ENCODE assay signal across 34 cellular contexts in genomic region chr20:15949391-15949790, GRCh38.
"Had no signal": no experiment of that assay in that cellular context is flagged by ENCODE, and none has a peak within 500 bp of the region (broad histone marks: within the 10 kb centered on the region; RNA-seq: fewer than 3 reads in every experiment).

No MANE protein-coding gene starts in this region.

- H3K27me3 Mint-ChIP-seq: activated CD4-positive, alpha-beta T cell treated with anti-CD3 and anti-CD28 coated beads for 36 hours; activated CD4-positive, alpha-beta T cell treated with anti-CD3 and anti-CD28 coated beads, Interleukin-2, amount 10 ng/mL, durations not matched to agents 7 days and 5 days; activated naive CD8-positive, alpha-beta T cell treated with anti-CD3 and anti-CD28 coated beads for 36 hours had no signal

- H3K4me2 ChIP-seq: SK-N-SH had no signal

- H3K27ac Mint-ChIP-seq: activated CD4-positive, alpha-beta T cell treated with anti-CD3 and anti-CD28 coated beads for 36 hours; activated CD4-positive, alpha-beta T cell treated with anti-CD3 and anti-CD28 coated beads, Interleukin-2, amount 10 ng/mL, durations not matched to agents 7 days and 5 days; activated naive CD8-positive, alpha-beta T cell treated with anti-CD3 and anti-CD28 coated beads for 36 hours; activated T-helper 1 cell treated with anti-CD3 and anti-CD28 coated beads, Interleukin-12 subunit alpha, Interleukin-12 subunit beta, Interleukin-2, Interleukin-4 antibody, amounts not matched to agents 30 ng/mL and 10 ng/mL and 1 ng/mL, durations not matched to agents 14 hours and 24 hours and 36 hours; T-helper 1 cell treated with Interleukin-12 subunit alpha and Interleukin-12 subunit beta and Interleukin-4 antibody, amounts not matched to agents 30 μg/mL and 1 μg/mL, for 36 hours; T-helper 2 cell treated with Interferon-gamma antibody and Interleukin-4, amounts not matched to agents 5 μg/mL and 100 μg/mL, for 36 hours had no signal

- H3K4me3 ChIP-seq: Peyer's patch, SJSA1 had no signal

- H3K9ac ChIP-seq: SK-N-SH had no signal

- H3K27ac ChIP-seq: brain microvascular endothelial cell, Peyer's patch, SJSA1 had no signal

- H3K36me3 Mint-ChIP-seq: activated naive CD8-positive, alpha-beta T cell treated with anti-CD3 and anti-CD28 coated beads for 36 hours had no signal

- H3K4me3 Mint-ChIP-seq: activated CD4-positive, alpha-beta T cell treated with anti-CD3 and anti-CD28 coated beads for 36 hours; activated CD4-positive, alpha-beta T cell treated with anti-CD3 and anti-CD28 coated beads, Interleukin-2, amount 10 ng/mL, durations not matched to agents 7 days and 5 days; activated naive CD8-positive, alpha-beta T cell treated with anti-CD3 and anti-CD28 coated beads for 36 hours; activated T-cell treated with anti-CD3 and anti-CD28 coated beads, Interleukin-2, amount 50 U/mL, for 4 hours; activated T-helper 1 cell treated with anti-CD3 and anti-CD28 coated beads, Interleukin-12 subunit alpha, Interleukin-12 subunit beta, Interleukin-2, Interleukin-4 antibody, amounts not matched to agents 30 ng/mL and 10 ng/mL and 1 ng/mL, durations not matched to agents 14 hours and 24 hours and 36 hours; T-helper 1 cell treated with Interleukin-12 subunit alpha and Interleukin-12 subunit beta and Interleukin-4 antibody, amounts not matched to agents 30 μg/mL and 1 μg/mL, for 36 hours; T-helper 2 cell treated with Interferon-gamma antibody and Interleukin-4, amounts not matched to agents 5 μg/mL and 100 μg/mL, for 36 hours had no signal

- FAIRE-seq: TTC549 had no signal

- DNase-seq: activated CD4-positive, alpha-beta T cell treated with anti-CD3 and anti-CD28 coated beads for 36 hours; activated CD4-positive, alpha-beta T cell treated with anti-CD3 and anti-CD28 coated beads, Interleukin-2, amount 10 ng/mL, durations not matched to agents 7 days and 5 days; activated CD4-positive, alpha-beta T cell treated with anti-CD3 and anti-CD28 coated beads, Interleukin-2, amount 50 U/mL, for 48 hours; activated CD8-positive, alpha-beta memory T cell treated with anti-CD3 and anti-CD28 coated beads, Interleukin-2, amount 50 U/mL, for 4 hours; activated effector memory CD4-positive, alpha-beta T cell treated with Interleukin-2 at 50 U/mL for 16 hours; activated naive CD4-positive, alpha-beta T cell; activated naive CD4-positive, alpha-beta T cell treated with anti-CD3 and anti-CD28 coated beads, Interleukin-2, amount 50 U/mL, for 16 hours; activated naive CD8-positive, alpha-beta T cell treated with anti-CD3 and anti-CD28 coated beads for 36 hours; activated T-cell treated with anti-CD3 and anti-CD28 coated beads for 4 hours; activated T-cell treated with anti-CD3 and anti-CD28 coated beads, Interleukin-2, amount 50 U/mL, for 4 hours; amniotic stem cell; aorta; brain microvascular endothelial cell; central memory CD4-positive, alpha-beta T cell; Karpas-422; NCI-H1105 treated with DMSO at 0.1 percent for 48 hours; NCI-H1436; NCI-H1694; NCI-H1930; NCI-H345; NCI-H524 treated with DMSO at 0.1 percent for 48 hours; NCI-H748 treated with DMSO at 0.1 percent for 48 hours; NK-92 treated with Interleukin-12 subunit alpha and Interleukin-12 subunit beta, amount 100 ng/mL, for 24 hours; PC-3; Peyer's patch; RPMI8226; SHP77 treated with DMSO at 0.1 percent for 48 hours; SK-N-SH had no signal

- H3K27me3 ChIP-seq: brain microvascular endothelial cell, Peyer's patch, SJSA1 had no signal

- H3K4me1 Mint-ChIP-seq: activated CD4-positive, alpha-beta T cell treated with anti-CD3 and anti-CD28 coated beads for 36 hours; activated CD4-positive, alpha-beta T cell treated with anti-CD3 and anti-CD28 coated beads, Interleukin-2, amount 10 ng/mL, durations not matched to agents 7 days and 5 days; activated naive CD8-positive, alpha-beta T cell treated with anti-CD3 and anti-CD28 coated beads for 36 hours had no signal

- H3K4me1 ChIP-seq: Peyer's patch, SJSA1 had no signal

- H3K9me3 Mint-ChIP-seq: activated CD4-positive, alpha-beta T cell treated with anti-CD3 and anti-CD28 coated beads, Interleukin-2, amount 10 ng/mL, durations not matched to agents 7 days and 5 days; activated T-helper 1 cell treated with anti-CD3 and anti-CD28 coated beads, Interleukin-12 subunit alpha, Interleukin-12 subunit beta, Interleukin-2, Interleukin-4 antibody, amounts not matched to agents 30 ng/mL and 10 ng/mL and 1 ng/mL, durations not matched to agents 14 hours and 24 hours and 36 hours; T-helper 2 cell treated with Interferon-gamma antibody and Interleukin-4, amounts not matched to agents 5 μg/mL and 100 μg/mL, for 36 hours had no signal

- H3K9me3 ChIP-seq: Peyer's patch, SJSA1, SK-N-SH had no signal

- H3K36me3 ChIP-seq: brain microvascular endothelial cell, Peyer's patch, SJSA1 had no signal

- ATAC-seq: activated CD4-positive, alpha-beta T cell treated with anti-CD3 and anti-CD28 coated beads for 36 hours; activated CD4-positive, CD25-positive, alpha-beta regulatory T cell treated with anti-CD3 and anti-CD28 coated beads, Interleukin-2, amount 50 U/mL, for 24 hours; activated T-cell treated with anti-CD3 and anti-CD28 coated beads, Interleukin-2, amount 50 U/mL, for 4 hours; PC-3 had no signal
